9 cellular contexts compared by ENCODE assay signal in genomic region chr7:25852249-25852994, GRCh38.
DNase-seq lines count a peak whose midpoint lies in the region; ATAC-seq and TF ChIP-seq lines count a peak whose summit lies in the region.
"Had no signal": no experiment of that assay in that cellular context is flagged by ENCODE, and none has a peak within 500 bp of the region (broad histone marks: within the 10 kb centered on the region; RNA-seq: fewer than 3 reads in every experiment).

No MANE protein-coding gene starts in this region.

- no peak overlapping the region for H2BK5ac ChIP-seq in IMR-90 (ENCODE audit: low read depth, low read length, poor library complexity, severe bottlenecking)

- H2BK120ac ChIP-seq in IMR-90 (ENCODE audit: low read depth, low read length), result no peak overlapping the region

- POLR2A ChIA-PET in AG04449 (lab: Yijun Ruan, JAX), result no interaction called here
- POLR2A ChIA-PET in IMR-90 (lab: Charles Lee; ENCODE audit: unreplicated experiment), result no interaction called here
- POLR2A ChIA-PET in activated CD4-positive, alpha-beta memory T cell treated with anti-CD3 and anti-CD28 coated beads, Interleukin-2, amount 10 ng/mL, durations not matched to agents 7 days and 5 days (lab: Charles Lee), result no interaction called here

- H3K9ac ChIP-seq in IMR-90 (ENCODE audit: low read depth, low read length), result no peak overlapping the region

- H3K18ac ChIP-seq in IMR-90 (ENCODE audit: low read depth, low read length), result no peak overlapping the region; the same call in 1 of the 2 replicates

- peaks cover 52% of the 10 kb centered on the region for H3K27me3 Mint-ChIP-seq in activated CD4-positive, alpha-beta memory T cell treated with anti-CD3 and anti-CD28 coated beads, Interleukin-2, amount 10 ng/mL, durations not matched to agents 7 days and 5 days

- no peak overlapping the region for H3K23ac ChIP-seq in IMR-90 (ENCODE audit: low read depth, low read length)

- H3K4me2 ChIP-seq in IMR-90 (ENCODE audit: low read depth, low read length), result 0 out of 2 replicates have a peak overlapping the region, but pooled peaks have one; percentile 19

- H3K36me3 Mint-ChIP-seq in activated CD4-positive, alpha-beta memory T cell treated with anti-CD3 and anti-CD28 coated beads, Interleukin-2, amount 10 ng/mL, durations not matched to agents 7 days and 5 days (ENCODE audit: low read depth), result no peaks in the 10 kb centered on the region

- H3K27ac Mint-ChIP-seq in activated CD4-positive, alpha-beta memory T cell treated with anti-CD3 and anti-CD28 coated beads, Interleukin-2, amount 10 ng/mL, durations not matched to agents 7 days and 5 days, result no peak overlapping the region

- no peak overlapping the region for H2BK15ac ChIP-seq in IMR-90 (ENCODE audit: low read depth, low read length)

- peak overlapping the region; percentile 4; the same call in 1 of the 2 replicates for H3K4me3 ChIP-seq in AG04449 (ENCODE audit: low read depth, low read length)
- no peak overlapping the region for H3K4me3 ChIP-seq in IMR-90 (ENCODE audit: insufficient read depth, low read depth, low read length)
- peak overlapping the region; percentile 38 for H3K4me3 ChIP-seq in coronary artery
- peak overlapping the region in 1 of 2 donors; percentile 50 for H3K4me3 ChIP-seq in muscle layer of duodenum (ENCODE audit: low read depth in 1 of 2, low read length in 2 of 2)
- H3K4me3 ChIP-seq in dorsolateral prefrontal cortex, result peak overlapping the region in 28 of 59 donors; percentile 4 to 50 (median 24)
- H3K4me3 ChIP-seq: left lung had no signal

- no peaks in the 10 kb centered on the region for H3K79me1 ChIP-seq in IMR-90 (ENCODE audit: low read depth in 1 of 2, low read length in 2 of 2)

- H4K91ac ChIP-seq in IMR-90 (ENCODE audit: insufficient read depth, low read depth, low read length), result no peak overlapping the region

- CTCF ChIA-PET in AG04449 (lab: Yijun Ruan, JAX), result interaction anchor here (0.8 to 10.8 kb wide), 23 partner anchors 9 to 1319 kb away, joined by 3 to 199 read pairs (median 4); no protein-coding TSS in a partner anchor
- CTCF ChIA-PET in IMR-90 (lab: Yijun Ruan, JAX), result interaction anchor here (0.8 kb wide), 1 partner anchor 461 kb away, joined by 5 read pairs; no protein-coding TSS in a partner anchor
- CTCF ChIA-PET in activated CD4-positive, alpha-beta memory T cell treated with anti-CD3 and anti-CD28 coated beads, Interleukin-2, amount 10 ng/mL, durations not matched to agents 7 days and 5 days (lab: Charles Lee), result interaction anchor here (0.5 to 2.5 kb wide), 14 partner anchors 9 to 1335 kb away, joined by 3 to 23 read pairs (median 3); no protein-coding TSS in a partner anchor

- H2AK9ac ChIP-seq in IMR-90 (replicated peaks; ENCODE audit: low read depth, low read length, poor library complexity), result no peak overlapping the region

- no peaks in the 10 kb centered on the region for H4K20me1 ChIP-seq in IMR-90 (ENCODE audit: insufficient read depth, low read length)

- TF ChIP-seq CTCF in AG04449 (IDR thresholded peaks at IDR 0.05; ENCODE audit: insufficient read depth, low read length, missing control alignments) (no peak), IMR-90 (conservative IDR thresholded peaks at IDR 0.05; ENCODE audit: low read depth, low read length) (no peak), coronary artery (IDR thresholded peaks at IDR 0.05) (no peak), dorsolateral prefrontal cortex (IDR thresholded peaks at IDR 0.05 in 54 of 56, conservative IDR thresholded peaks at IDR 0.05 in 2 of 56; ENCODE audit: low read depth in 1 of 56, partially characterized antibody in 56 of 56) (no peak)

- no peak overlapping the region for H3K4me3 Mint-ChIP-seq in activated CD4-positive, alpha-beta memory T cell treated with anti-CD3 and anti-CD28 coated beads, Interleukin-2, amount 10 ng/mL, durations not matched to agents 7 days and 5 days

- H3K9me3 Mint-ChIP-seq in activated CD4-positive, alpha-beta memory T cell treated with anti-CD3 and anti-CD28 coated beads, Interleukin-2, amount 10 ng/mL, durations not matched to agents 7 days and 5 days, result peaks cover 2% of the 10 kb centered on the region

- no peak for TF ChIP-seq POLR2A in IMR-90 (IDR thresholded peaks at IDR 0.05; ENCODE audit: low read depth, low read length)

- no TSS peak for BruUV-seq in IMR-90 (replicated peaks; lab: Mats Ljungman, UMichigan)

- no peaks in the 10 kb centered on the region for H3K36me3 ChIP-seq in IMR-90 (ENCODE audit: control insufficient read depth, insufficient read depth, low read length)
- H3K36me3 ChIP-seq in muscle layer of duodenum (ENCODE audit: control insufficient read depth in 1 of 2, insufficient read depth in 2 of 2, low read length in 2 of 2), result peaks cover 0 to 8% of the 10 kb centered on the region in 2 donors
- H3K36me3 ChIP-seq: left lung had no signal

- peaks cover 22% of the 10 kb centered on the region for H3K4me1 Mint-ChIP-seq in activated CD4-positive, alpha-beta memory T cell treated with anti-CD3 and anti-CD28 coated beads, Interleukin-2, amount 10 ng/mL, durations not matched to agents 7 days and 5 days

- peaks cover 5% of the 10 kb centered on the region; the same call in 1 of the 2 replicates for H3K9me1 ChIP-seq in IMR-90 (ENCODE audit: insufficient read depth, low read length)

- DNase-seq in AG04449 (ENCODE audit: low read depth, low spot score), result no peak
- DNase-seq in IMR-90, result no peak
- DNase-seq in coronary artery (ENCODE audit: low spot score), result no peak
- DNase-seq in NCI-H446 treated with DMSO at 0.1 percent for 48 hours (lab: John Stamatoyannopoulos, UW), result no peak
- no peak for DNase-seq in dorsolateral prefrontal cortex
- DNase-seq in NCI-H446 (lab: John Stamatoyannopoulos, UW), result no peak
- DNase-seq in activated CD4-positive, alpha-beta memory T cell treated with anti-CD3 and anti-CD28 coated beads, Interleukin-2, amount 10 ng/mL, durations not matched to agents 7 days and 5 days, result no peak

- H3K4me1 ChIP-seq in IMR-90 (ENCODE audit: control insufficient read depth, insufficient read depth, low read length) (peaks cover 17% of the 10 kb centered on the region; the same call in 1 of the 2 replicates), muscle layer of duodenum (ENCODE audit: control insufficient read depth in 1 of 2, insufficient read depth in 2 of 2, low read length in 2 of 2) (peaks cover 11 to 52% of the 10 kb centered on the region in 2 donors)

- no peak for TF ChIP-seq RAD21 in IMR-90 (IDR thresholded peaks at IDR 0.05; ENCODE audit: low read length)

- WGBS in IMR-90 (ENCODE audit: extremely low coverage in 2 of 2, insufficient read length in 1 of 2), 2 experiments, result 11% methylated on average over 29 of the region's 78 CpGs; no CpG with 5 or more reads in 1 of the 2 experiments

- no peak overlapping the region for H4K8ac ChIP-seq in IMR-90 (ENCODE audit: low read depth in 2 of 2, low read length in 2 of 2)

- no peak overlapping the region for H3K56ac ChIP-seq in IMR-90 (ENCODE audit: extremely low read depth, insufficient read depth, low read length)

- in situ Hi-C loops in IMR-90 (cut with MboI; ENCODE audit: low sequenced_read_pairs), result loop anchor here (5.0 to 10.0 kb wide), 6 partner anchors 290 to 1305 kb away; partner anchors contain the start of genes CBX3, HNRNPA2B1 and HOXA7

- H3K27me3 ChIP-seq in IMR-90 (ENCODE audit: control insufficient read depth, insufficient read depth, low read length), result peaks cover 3% of the 10 kb centered on the region; the same call in 1 of the 2 replicates
- H3K27me3 ChIP-seq in muscle layer of duodenum (ENCODE audit: low read depth, low read length), result peaks cover 45% of the 10 kb centered on the region
- peaks cover 0 to 62% (median 56%) of the 10 kb centered on the region in 45 donors for H3K27me3 ChIP-seq in dorsolateral prefrontal cortex

- H3K9me3 ChIP-seq in IMR-90 (ENCODE audit: control insufficient read depth, insufficient read depth, low read length) (no peaks in the 10 kb centered on the region), muscle layer of duodenum (ENCODE audit: control insufficient read depth in 1 of 2, low read length in 2 of 2) (peaks cover 0 to 3% of the 10 kb centered on the region in 2 donors)
- H3K9me3 ChIP-seq: left lung had no signal

- H3K14ac ChIP-seq in IMR-90 (replicated peaks; ENCODE audit: low read depth, low read length), result no peak overlapping the region

- H2BK20ac ChIP-seq in IMR-90 (ENCODE audit: low read depth, low read length), result no peak overlapping the region

- no peak for ATAC-seq in IMR-90 (ENCODE audit: low read depth)

- no peak overlapping the region; the same call in 1 of the 2 replicates for H4K5ac ChIP-seq in IMR-90 (ENCODE audit: low read depth, low read length)

- H3K4ac ChIP-seq in IMR-90 (ENCODE audit: low read depth, low read length), result no peak overlapping the region

- dilution Hi-C loops in IMR-90 (cut with HindIII; ENCODE audit: low sequenced_read_pairs, unreplicated experiment), result no loop called here

- H2AK5ac ChIP-seq in IMR-90 (ENCODE audit: low read depth, low read length), result no peak overlapping the region

- peak overlapping the region; percentile 76 for H2AFZ ChIP-seq in IMR-90 (replicated peaks; ENCODE audit: low read length, poor library complexity)

- H3K27ac ChIP-seq in IMR-90 (ENCODE audit: insufficient read depth, low read length) (no peak overlapping the region), coronary artery (peak overlapping the region in 1 of 2 donors; percentile 18), muscle layer of duodenum (ENCODE audit: low read length) (peak overlapping the region; percentile 33), dorsolateral prefrontal cortex (peak overlapping the region in 1 of 59 donors; percentile 13)

- intact Hi-C loops in IMR-90 (cut with micrococcal nuclease) (loop anchor here (5.0 to 10.0 kb wide), 2 partner anchors 130 to 352 kb away; partner anchors contain the start of genes CBX3 and HNRNPA2B1), dorsolateral prefrontal cortex (cut with DNase I) (loop anchor here (2.0 to 10.0 kb wide), 5 partner anchors 130 to 1312 kb away; partner anchors contain the start of genes HOXA9 (in 1 of the 2) and SKAP2 (in 1 of the 2))

TF ChIP-seq in IMR-90, 13 proteins besides CTCF, POLR2A, EP300 and RAD21:
- TF ChIP-seq CEBPB (IDR thresholded peaks at IDR 0.05; ENCODE audit: low read depth, low read length), result 0 out of 2 replicates have a peak, but pooled peaks have one; percentile 5
- TF ChIP-seq MXI1 (IDR thresholded peaks at IDR 0.05; ENCODE audit: borderline replicate concordance, low read depth, low read length), result no peak
